In genomic region chr1:192713921-192714320, GRCh38 we compare ENCODE assay signal across 14 cellular contexts.
"Had no signal": no experiment of that assay in that cellular context is flagged by ENCODE, and none has a peak within 500 bp of the region (broad histone marks: within the 10 kb centered on the region; RNA-seq: fewer than 3 reads in every experiment).

No MANE protein-coding gene starts in this region.

- ATAC-seq: body of pancreas, gastrocnemius medialis had no signal

- H3K4me3 ChIP-seq: body of pancreas, colonic mucosa, gastrocnemius medialis, lung, tibial nerve had no signal

- H3K4me1 ChIP-seq: body of pancreas, colonic mucosa, gastrocnemius medialis, tibial nerve had no signal

- DNase-seq: activated CD4-positive, alpha-beta T cell treated with anti-CD3 and anti-CD28 coated beads, Interleukin-2, amount 50 U/mL, for 48 hours; activated T-cell treated with anti-CD3 and anti-CD28 coated beads for 4 hours; body of pancreas; central memory CD4-positive, alpha-beta T cell; colonic mucosa; gastrocnemius medialis; head of caudate nucleus; nephron progenitor cell; stimulated activated CD4-positive, alpha-beta T cell treated with anti-CD3 and anti-CD28 coated beads, Interleukin-12 subunit alpha, Interleukin-12 subunit beta, amount 100 ng/mL, for 4 hours; stimulated activated CD4-positive, alpha-beta T cell treated with anti-CD3 and anti-CD28 coated beads, Interleukin-1b, Interleukin-23, amount 100 ng/mL, for 48 hours; stimulated activated naive CD4-positive, alpha-beta T cell treated with Interleukin-2 at 50 U/mL for 16 hours; WERI-Rb-1 had no signal

- H3K9me3 ChIP-seq: body of pancreas, colonic mucosa, gastrocnemius medialis had no signal

- H3K27ac ChIP-seq: body of pancreas, colonic mucosa, gastrocnemius medialis, tibial nerve, WERI-Rb-1 had no signal

- H3K36me3 ChIP-seq: colonic mucosa, gastrocnemius medialis, tibial nerve, WERI-Rb-1 had no signal

- H3K27me3 ChIP-seq: body of pancreas, colonic mucosa, gastrocnemius medialis, tibial nerve had no signal
